8 cellular contexts compared by ENCODE assay signal in the genomic region with DNA sequence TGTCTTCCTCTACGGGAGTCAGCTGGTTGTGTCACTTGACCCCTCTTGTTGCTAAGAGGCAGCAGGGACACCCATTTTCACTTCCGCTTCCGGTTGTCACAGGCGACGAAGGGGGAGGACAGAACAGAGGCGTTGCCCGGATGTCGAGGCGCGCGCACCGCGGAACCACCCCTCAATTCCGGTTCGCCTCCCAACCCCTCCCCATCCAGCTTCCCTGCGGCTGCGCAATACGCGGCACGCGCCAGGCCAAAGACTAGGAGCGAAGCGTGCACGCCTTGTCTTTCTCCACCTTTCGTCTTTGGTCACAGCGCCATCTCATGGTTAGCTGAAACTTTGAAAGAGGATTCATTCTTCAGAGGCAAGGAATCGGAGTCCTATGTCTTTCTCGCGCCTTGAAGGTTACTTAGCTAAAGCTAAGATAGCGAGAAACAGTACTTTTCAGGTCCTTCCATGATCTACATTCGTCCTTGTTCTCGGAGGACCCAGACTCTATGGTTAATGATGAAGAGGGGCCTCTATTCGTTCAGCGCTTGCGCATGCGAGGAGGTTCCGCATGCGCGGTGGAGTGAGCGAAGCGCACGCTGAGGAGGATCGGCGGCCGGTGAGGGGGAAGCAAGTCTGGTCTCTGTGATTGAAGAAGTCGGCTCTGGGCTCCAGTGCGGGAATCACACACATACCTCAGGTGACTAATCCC. TPM values are rescaled to one million over a fixed set of nuclear protein-coding genes. Genes with fewer than 3 reads are reported as not detected.
DNase-seq lines count a peak whose midpoint lies in the region; ATAC-seq and TF ChIP-seq lines count a peak whose summit lies in the region.

A gene (minus strand): TSS at position 30 of the 694 bp plus-strand sequence. CDS start 106 bp downstream, outside the sequence.
A gene (plus strand): TSS at position 554 of the 694 bp plus-strand sequence. CDS start 4,440 bp downstream, outside the sequence.

- peaks cover 0 to 12% of the 10 kb centered on the region in 2 donors for H3K36me3 ChIP-seq in gastroesophageal sphincter
- peaks cover 6% of the 10 kb centered on the region for H3K36me3 ChIP-seq in suprapubic skin

- H3K4me1 ChIP-seq in gastroesophageal sphincter (peaks cover 13 to 75% (median 34%) of the 10 kb centered on the region in 3 donors), suprapubic skin (peaks cover 67% of the 10 kb centered on the region)

- peak; percentile 99 for ATAC-seq in gastroesophageal sphincter

- peak within 1 kb of the TSS; percentile 95 for H3K27ac Mint-ChIP-seq in activated naive CD4-positive, alpha-beta T cell treated with anti-CD3 and anti-CD28 coated beads, Interleukin-2, amount 10 ng/mL, durations not matched to agents 7 days and 5 days

- peak within 1 kb of the TSS; percentile 77 to 93 (median 88) for H3K27ac ChIP-seq in gastroesophageal sphincter
- H3K27ac ChIP-seq in suprapubic skin = peak within 1 kb of the TSS; percentile 94

- peak; percentile 69 to 71 for TF ChIP-seq POLR2A in gastroesophageal sphincter (IDR thresholded peaks at IDR 0.05)
- peak; percentile 56 to 74 for TF ChIP-seq POLR2A in suprapubic skin (IDR thresholded peaks at IDR 0.05)

- no peaks in the 10 kb centered on the region for H3K27me3 Mint-ChIP-seq in activated naive CD4-positive, alpha-beta T cell treated with anti-CD3 and anti-CD28 coated beads, Interleukin-2, amount 10 ng/mL, durations not matched to agents 7 days and 5 days

- CTCF ChIA-PET in HEK293T (lab: Yijun Ruan, JAX) = interaction anchor here (0.6 to 1.6 kb wide), 18 partner anchors 9 to 947 kb away, joined by 3 to 9 read pairs (median 4); no protein-coding TSS in a partner anchor
- CTCF ChIA-PET in activated naive CD4-positive, alpha-beta T cell treated with anti-CD3 and anti-CD28 coated beads, Interleukin-2, amount 10 ng/mL, durations not matched to agents 7 days and 5 days (lab: Charles Lee) = interaction anchor here (0.6 to 2.1 kb wide), 17 partner anchors 9 to 1000 kb away, joined by 3 to 13 read pairs (median 4); a partner anchor contains a TSS

- peak; percentile 99 for DNase-seq in GM04504 (ENCODE audit: low read depth)
- DNase-seq in HEK293T (ENCODE audit: extremely low spot score) = peak; percentile 97
- peak; percentile 99 for DNase-seq in MV-4-11 (lab: John Stamatoyannopoulos, UW)
- peak; percentile 98 for DNase-seq in SK-N-DZ (ENCODE audit: low spot score)
- peak; percentile 99 for DNase-seq in activated naive CD4-positive, alpha-beta T cell treated with anti-CD3 and anti-CD28 coated beads, Interleukin-2, amount 10 ng/mL, durations not matched to agents 7 days and 5 days
- peak; percentile 97 for DNase-seq in non-pigmented ciliary epithelial cell (ENCODE audit: low read depth)
- DNase-seq in suprapubic skin (ENCODE audit: low spot score in 2 of 2) = peak; percentile 99

- H3K4me3 Mint-ChIP-seq in activated naive CD4-positive, alpha-beta T cell treated with anti-CD3 and anti-CD28 coated beads, Interleukin-2, amount 10 ng/mL, durations not matched to agents 7 days and 5 days = peak within 1 kb of the TSS; percentile 97

- no peaks in the 10 kb centered on the region for H3K9me3 Mint-ChIP-seq in activated naive CD4-positive, alpha-beta T cell treated with anti-CD3 and anti-CD28 coated beads, Interleukin-2, amount 10 ng/mL, durations not matched to agents 7 days and 5 days

- H3K4me1 Mint-ChIP-seq in activated naive CD4-positive, alpha-beta T cell treated with anti-CD3 and anti-CD28 coated beads, Interleukin-2, amount 10 ng/mL, durations not matched to agents 7 days and 5 days = peaks cover 60% of the 10 kb centered on the region

- TF ChIP-seq EP300 in gastroesophageal sphincter (IDR thresholded peaks at IDR 0.05) = no peak
- no peak for TF ChIP-seq EP300 in suprapubic skin (IDR thresholded peaks at IDR 0.05)

- POLR2A ChIA-PET in HEK293T (lab: Yijun Ruan, JAX) = interaction anchor here (0.6 to 1.6 kb wide), 8 partner anchors 9 to 336 kb away, joined by 3 to 7 read pairs (median 3); a partner anchor contains a TSS

- H3K36me3 Mint-ChIP-seq in activated naive CD4-positive, alpha-beta T cell treated with anti-CD3 and anti-CD28 coated beads, Interleukin-2, amount 10 ng/mL, durations not matched to agents 7 days and 5 days = peaks cover 16% of the 10 kb centered on the region

- peak; percentile 72 to 97 (median 90) for TF ChIP-seq CTCF in gastroesophageal sphincter (IDR thresholded peaks at IDR 0.05)
- peak; percentile 86 to 97 for TF ChIP-seq CTCF in suprapubic skin (IDR thresholded peaks at IDR 0.05)

- peak within 1 kb of the TSS; percentile 65 to 71 for H3K4me3 ChIP-seq in gastroesophageal sphincter
- peak within 1 kb of the TSS; percentile 91 for H3K4me3 ChIP-seq in suprapubic skin

- WGBS in gastroesophageal sphincter (ENCODE audit: low coverage in 1 of 2), 2 donors = 0% methylated on average over 8 to 15 of the region's 47 CpGs
- WGBS in suprapubic skin = under 1% methylated on average over 40 of the region's 47 CpGs

- H3K9me3 ChIP-seq in gastroesophageal sphincter (no peaks in the 10 kb centered on the region), suprapubic skin (no peaks in the 10 kb centered on the region)

- H3K27me3 ChIP-seq in gastroesophageal sphincter (no peaks in the 10 kb centered on the region), suprapubic skin (no peaks in the 10 kb centered on the region)

TF ChIP-seq in HEK293T, 16 proteins besides CTCF, POLR2A, EP300 and RAD21:
- TF ChIP-seq TARDBP (IDR thresholded peaks at IDR 0.05) (no peak), FOXK2 (IDR thresholded peaks at IDR 0.05) (peak; percentile 68; the same call in 1 of the 2 replicates), FOXA1 (IDR thresholded peaks at IDR 0.05) (no peak), HDGF (IDR thresholded peaks at IDR 0.05; ENCODE audit: borderline replicate concordance) (no peak), BHLHE40 (IDR thresholded peaks at IDR 0.05; ENCODE audit: borderline replicate concordance) (no peak), SUZ12 (IDR thresholded peaks at IDR 0.05) (no peak), NFRKB (IDR thresholded peaks at IDR 0.05) (no peak), L3MBTL2 (conservative IDR thresholded peaks at IDR 0.05) (peak; percentile 77), ZNF384 (IDR thresholded peaks at IDR 0.05) (no peak), ELF4 (IDR thresholded peaks at IDR 0.05) (peak; percentile 82)
- TF ChIP-seq, protein P1, sequence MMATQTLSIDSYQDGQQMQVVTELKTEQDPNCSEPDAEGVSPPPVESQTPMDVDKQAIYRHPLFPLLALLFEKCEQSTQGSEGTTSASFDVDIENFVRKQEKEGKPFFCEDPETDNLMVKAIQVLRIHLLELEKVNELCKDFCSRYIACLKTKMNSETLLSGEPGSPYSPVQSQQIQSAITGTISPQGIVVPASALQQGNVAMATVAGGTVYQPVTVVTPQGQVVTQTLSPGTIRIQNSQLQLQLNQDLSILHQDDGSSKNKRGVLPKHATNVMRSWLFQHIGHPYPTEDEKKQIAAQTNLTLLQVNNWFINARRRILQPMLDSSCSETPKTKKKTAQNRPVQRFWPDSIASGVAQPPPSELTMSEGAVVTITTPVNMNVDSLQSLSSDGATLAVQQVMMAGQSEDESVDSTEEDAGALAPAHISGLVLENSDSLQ (IDR thresholded peaks at IDR 0.05) = peak; percentile 75
TF ChIP-seq in HEK293T: peak in this region for 4.

RNA-seq across cellular contexts. Expression of the first gene that starts in this region (rescaled TPM):
- polyA plus RNA-seq in SK-N-DZ (2014; cell fraction: cytosol; rRNA removed) = 59.1 and 78.8 TPM in 2 replicates
- polyA plus RNA-seq in SK-N-DZ (2014; cell fraction: nucleus; rRNA removed) = 35.5 and 48.6 TPM in 2 replicates
- total RNA-seq in gastroesophageal sphincter = 100 to 1,000 TPM in 2 of 4 donors, 10 to 100 TPM in 2; 71.1 to 142 (median 94.3) TPM
- total RNA-seq in suprapubic skin = 100 to 1,000 TPM in 1 of 4 donors, 10 to 100 TPM in 3; 61.0 to 100 (median 83.1) TPM

RNA-seq across cellular contexts. Expression of the second gene that starts in this region (rescaled TPM):
- 251 and 290 TPM in 2 replicates for polyA plus RNA-seq in SK-N-DZ (2014; cell fraction: cytosol; rRNA removed)
- 54.5 and 116 TPM in 2 replicates for polyA plus RNA-seq in SK-N-DZ (2014; cell fraction: nucleus; rRNA removed)
- total RNA-seq in gastroesophageal sphincter (100 to 1,000 TPM; 102 to 180 (median 150) TPM), suprapubic skin (10 to 100 TPM; 54.1 to 89.9 (median 60.1) TPM)

Comparison
In these comparisons a context has a peak if more than half of its experiments do, and no peak if none do; other contexts are left out.
1. Peak in every context shown above with its lines: DNase-seq, ATAC-seq, H3K4me3 ChIP-seq and H3K27ac ChIP-seq.